In genomic region chr5:195401-196160, GRCh38 we compare ENCODE assay signal across 17 cellular contexts. TPM values are rescaled to one million over a fixed set of nuclear protein-coding genes. Genes with fewer than 3 reads are reported as not detected.
DNase-seq lines count a peak whose midpoint lies in the region; ATAC-seq and TF ChIP-seq lines count a peak whose summit lies in the region.
"Had no signal": no experiment of that assay in that cellular context is flagged by ENCODE, and none has a peak within 500 bp of the region (broad histone marks: within the 10 kb centered on the region; RNA-seq: fewer than 3 reads in every experiment).

No MANE protein-coding gene starts in this region.

- H3K9me3 ChIP-seq in gastrocnemius medialis = no peaks in the 10 kb centered on the region
- H3K9me3 ChIP-seq: body of pancreas, neutrophil, stomach had no signal

- TF ChIP-seq CTCF in GM12873 (IDR thresholded peaks at IDR 0.05; ENCODE audit: insufficient read depth, low read depth, low read length, missing control alignments) (peak; percentile 6), gastrocnemius medialis (IDR thresholded peaks at IDR 0.05 in 4 of 5, conservative IDR thresholded peaks at IDR 0.05 in 1 of 5) (peak in 3 of 5 experiments; percentile 10 to 23 (median 11))

- intact Hi-C loops in left ventricle myocardium superior (cut with micrococcal nuclease) = no loop called here
- intact Hi-C loops in gastrocnemius medialis (cut with DNase I; ENCODE audit: low total_unique reads) = no loop called here

- ATAC-seq in left ventricle myocardium superior (no peak), gastrocnemius medialis (no peak), GM21529 (IDR thresholded peaks at IDR 0.05; ENCODE audit: unreplicated experiment) (no peak)
- ATAC-seq: body of pancreas had no signal

- H3K27ac ChIP-seq in gastrocnemius medialis = peak overlapping the region; percentile 95 to 100 (median 99)
- H3K27ac ChIP-seq: body of pancreas, neutrophil, stomach had no signal

- no peak for TF ChIP-seq POLR2A in gastrocnemius medialis (IDR thresholded peaks at IDR 0.05)

- peak; percentile 15 for DNase-seq in SK-MEL-5 (ENCODE audit: low read depth, low spot score)
- DNase-seq in left ventricle myocardium superior = peak; percentile 28
- DNase-seq in gastrocnemius medialis = no peak
- DNase-seq in NCI-H82 (lab: John Stamatoyannopoulos, UW) = no peak
- no peak for DNase-seq in epidermal melanocyte (ENCODE audit: insufficient read length, low spot score)
- DNase-seq in A172 (ENCODE audit: low spot score) = no peak
- DNase-seq: activated naive CD4-positive, alpha-beta T cell treated with Interleukin-2 at 50 U/mL for 16 hours; NCI-H1436 treated with DMSO at 0.1 percent for 48 hours; NCI-H446 treated with DMSO at 0.1 percent for 48 hours; PC-3; stomach had no signal

- H3K4me1 ChIP-seq in gastrocnemius medialis = peaks cover 56 to 66% of the 10 kb centered on the region in 2 donors

- no peak overlapping the region for H3K4me3 ChIP-seq in gastrocnemius medialis
- H3K4me3 ChIP-seq: body of pancreas, smooth muscle cell, stomach had no signal

- in situ Hi-C loops in SK-MEL-5 (cut with HindIII; ENCODE audit: low pct_unique_long_range_greater_than_20kb, low sequenced_read_pairs) = no loop called here
- in situ Hi-C loops in gastrocnemius medialis (cut with MboI; ENCODE audit: low sequenced_read_pairs in 4 of 4) = no loop called here

- H3K27me3 ChIP-seq in gastrocnemius medialis = no peaks in the 10 kb centered on the region
- H3K27me3 ChIP-seq: body of pancreas had no signal

- no peaks in the 10 kb centered on the region for H3K36me3 ChIP-seq in gastrocnemius medialis
- H3K36me3 ChIP-seq: neutrophil had no signal

RNA-seq across cellular contexts. Expression of gene LRRC14B, which starts 4.3 kb away (rescaled TPM):
- not detected in 2 replicates for total RNA-seq in SK-MEL-5 (2014; rRNA removed; shearing (Covaris generic))
- not detected in 2 replicates for polyA plus RNA-seq in SK-MEL-5 (2015; cell fraction: cytosol; rRNA removed)
- polyA plus RNA-seq in SK-MEL-5 (2015; cell fraction: nucleus; rRNA removed) = not detected in 2 replicates
- total RNA-seq in left ventricle myocardium superior = 107 TPM
- total RNA-seq in gastrocnemius medialis = 10 to 100 TPM; 11.6 to 39.0 (median 27.2) TPM
- total RNA-seq in A172 (2014; rRNA removed; shearing (Covaris generic)) = not detected in 2 replicates
- total RNA-seq: body of pancreas, PC-3, smooth muscle cell had no signal
- polyA plus RNA-seq: CD14-positive monocyte, smooth muscle cell had no signal

RNA-seq across cellular contexts. Expression of gene CCDC127, which starts 22.4 kb away (rescaled TPM):
- total RNA-seq in SK-MEL-5 (2014; rRNA removed; shearing (Covaris generic)) = 7.4 and 9.9 TPM in 2 replicates
- polyA plus RNA-seq in SK-MEL-5 (2015; cell fraction: cytosol; rRNA removed) = 6.1 and 6.6 TPM in 2 replicates
- polyA plus RNA-seq in SK-MEL-5 (2015; cell fraction: nucleus; rRNA removed) = 3.1 and 3.2 TPM in 2 replicates
- total RNA-seq in left ventricle myocardium superior (7.7 TPM), gastrocnemius medialis (10 to 100 TPM in 1 of 4 donors, 1 to 10 TPM in 3; 5.7 to 11.1 (median 7.8) TPM)
- 6.2 and 6.3 TPM in 2 replicates for total RNA-seq in A172 (2014; rRNA removed; shearing (Covaris generic))

RNA-seq across cellular contexts. Expression of gene SDHA, which starts 22.5 kb away (rescaled TPM):
- 129 and 140 TPM in 2 replicates for total RNA-seq in SK-MEL-5 (2014; rRNA removed; shearing (Covaris generic))
- polyA plus RNA-seq in SK-MEL-5 (2015; cell fraction: cytosol; rRNA removed) = 180 and 186 TPM in 2 replicates
- polyA plus RNA-seq in SK-MEL-5 (2015; cell fraction: nucleus; rRNA removed) = 80.6 and 121 TPM in 2 replicates
- total RNA-seq in left ventricle myocardium superior = 876 TPM
- total RNA-seq in gastrocnemius medialis = 100 to 1,000 TPM; 146 to 277 (median 207) TPM
- total RNA-seq in A172 (2014; rRNA removed; shearing (Covaris generic)) = 89.1 and 106 TPM in 2 replicates

Comparison
In these comparisons a context has a peak if more than half of its experiments do, and no peak if none do; other contexts are left out.
1. DNase-seq: peak in SK-MEL-5 (single experiment) and left ventricle myocardium superior (single experiment); none in gastrocnemius medialis (0 of 2), NCI-H82 (single experiment), epidermal melanocyte (single experiment) and A172 (single experiment).
2. RNA of gene LRRC14B, which starts 4.3 kb away (total RNA-seq): 107 TPM in left ventricle myocardium superior (single experiment) and 11.6 to 39.0 TPM in gastrocnemius medialis; not detected in SK-MEL-5 and not detected in A172; every median in the first group is over 10 times any median in the second.